In genomic region chr1:24558455-24558854, GRCh38 we compare ENCODE assay signal across 16 cellular contexts. TPM values are rescaled to one million over a fixed set of nuclear protein-coding genes. Genes with fewer than 3 reads are reported as not detected.
"Had no signal": no experiment of that assay in that cellular context is flagged by ENCODE, and none has a peak within 500 bp of the region (broad histone marks: within the 10 kb centered on the region; RNA-seq: fewer than 3 reads in every experiment).

No MANE protein-coding gene starts in this region.

- H3K4me2 ChIP-seq: smooth muscle cell had no signal

- H3K36me3 Mint-ChIP-seq: stimulated activated memory B cell treated with anti-CD40 and anti-IgM and Interleukin-4, amounts not matched to agents 10 μg/mL and 1 μg/mL and 100 μg/mL, for 72 hours; T-cell had no signal

- H3K4me3 Mint-ChIP-seq: activated B cell treated with CpG ODN at 0.5 μM for 24 hours; activated CD4-positive, alpha-beta T cell treated with anti-CD3 and anti-CD28 coated beads, Interleukin-2, amount 10 ng/mL, durations not matched to agents 7 days and 5 days; activated T-helper 17 cell treated with anti-CD3 and anti-CD28 coated beads, Interleukin-2, amount 50 U/mL, for 72 hours; central memory CD8-positive, alpha-beta T cell; endodermal cell; neural crest cell; stimulated activated memory B cell treated with anti-CD40 and anti-IgM and Interleukin-4, amounts not matched to agents 10 μg/mL and 1 μg/mL and 100 μg/mL, for 72 hours; T-cell had no signal

- H3K27ac ChIP-seq: adrenal gland had no signal

- H3K9me3 ChIP-seq: adrenal gland had no signal

- H3K36me3 ChIP-seq: adrenal gland had no signal

- H3K4me3 ChIP-seq: adrenal gland, smooth muscle cell had no signal

- H3K27ac Mint-ChIP-seq: activated B cell treated with CpG ODN at 0.5 μM for 24 hours; activated CD4-positive, alpha-beta T cell treated with anti-CD3 and anti-CD28 coated beads, Interleukin-2, amount 10 ng/mL, durations not matched to agents 7 days and 5 days; activated T-helper 17 cell treated with anti-CD3 and anti-CD28 coated beads, Interleukin-2, amount 50 U/mL, for 72 hours; endodermal cell; stimulated activated memory B cell treated with anti-CD40 and anti-IgM and Interleukin-4, amounts not matched to agents 10 μg/mL and 1 μg/mL and 100 μg/mL, for 72 hours; T-cell; type B pancreatic cell had no signal

- H3K9me3 Mint-ChIP-seq: activated B cell treated with CpG ODN at 0.5 μM for 24 hours; activated CD4-positive, alpha-beta T cell treated with anti-CD3 and anti-CD28 coated beads, Interleukin-2, amount 10 ng/mL, durations not matched to agents 7 days and 5 days; activated T-helper 17 cell treated with anti-CD3 and anti-CD28 coated beads, Interleukin-2, amount 50 U/mL, for 72 hours; central memory CD8-positive, alpha-beta T cell; endodermal cell; neural crest cell; stimulated activated memory B cell treated with anti-CD40 and anti-IgM and Interleukin-4, amounts not matched to agents 10 μg/mL and 1 μg/mL and 100 μg/mL, for 72 hours; T-cell; type B pancreatic cell had no signal

- DNase-seq: activated B cell treated with CpG ODN at 0.5 μM for 24 hours; activated CD4-positive, alpha-beta T cell treated with anti-CD3 and anti-CD28 coated beads, Interleukin-2, amount 10 ng/mL, durations not matched to agents 7 days and 5 days; activated naive CD4-positive, alpha-beta T cell treated with anti-CD3 and anti-CD28 coated beads, Interleukin-2, amount 50 U/mL, for 16 hours; activated T-cell treated with anti-CD3 and anti-CD28 coated beads for 4 hours; endodermal cell; T-cell had no signal

RNA-seq across cellular contexts. Expression of gene NCMAP, which starts 2.6 kb away (rescaled TPM):
- total RNA-seq: activated B cell treated with CpG ODN at 0.5 μM for 24 hours; activated CD4-positive, alpha-beta T cell treated with anti-CD3 and anti-CD28 coated beads, Interleukin-2, amount 10 ng/mL, durations not matched to agents 7 days and 5 days; activated T-helper 17 cell treated with anti-CD3 and anti-CD28 coated beads, Interleukin-2, amount 50 U/mL, for 72 hours; dermis blood vessel endothelial cell; glomerular endothelial cell; myocyte; neural crest cell; smooth muscle cell had no signal
